1 cellular context compared by ENCODE assay signal in the genomic region with DNA sequence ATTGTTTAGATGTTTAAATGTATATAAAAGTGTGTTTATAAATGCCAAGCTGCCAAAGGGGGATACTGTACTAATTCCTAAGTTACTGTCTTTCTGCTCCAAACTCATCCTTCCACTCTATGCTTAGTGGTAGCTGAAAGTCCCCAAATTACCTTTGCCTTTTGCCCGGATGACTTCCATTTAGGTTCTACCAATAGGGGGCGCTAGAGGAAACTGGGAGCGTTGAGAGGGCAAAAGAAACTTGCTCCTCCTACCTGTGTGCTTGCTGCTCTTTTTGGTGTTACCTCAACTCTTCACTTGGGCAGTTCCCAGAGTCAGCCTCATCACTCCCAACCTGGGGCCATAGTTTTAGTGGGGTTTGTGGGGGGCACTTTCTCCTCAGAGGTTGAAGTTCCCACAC.
TF ChIP-seq lines count a peak whose summit lies in the region.

No MANE protein-coding gene starts in this region.

TF ChIP-seq in K562, 482 proteins besides CTCF, POLR2A, EP300 and RAD21:
- TF ChIP-seq CXXC5 (CRISPR knock-in tag; IDR thresholded peaks at IDR 0.05): peak; percentile 21; the same call in 1 of the 2 replicates
- TF ChIP-seq SMAD4 (CRISPR knock-in tag; conservative IDR thresholded peaks at IDR 0.05): 0 out of 2 replicates have a peak, but pooled peaks have one; percentile 15
- no peak for TF ChIP-seq ESRRB (CRISPR knock-in tag; IDR thresholded peaks at IDR 0.05; ENCODE audit: borderline replicate concordance)
- TF ChIP-seq, protein P1, sequence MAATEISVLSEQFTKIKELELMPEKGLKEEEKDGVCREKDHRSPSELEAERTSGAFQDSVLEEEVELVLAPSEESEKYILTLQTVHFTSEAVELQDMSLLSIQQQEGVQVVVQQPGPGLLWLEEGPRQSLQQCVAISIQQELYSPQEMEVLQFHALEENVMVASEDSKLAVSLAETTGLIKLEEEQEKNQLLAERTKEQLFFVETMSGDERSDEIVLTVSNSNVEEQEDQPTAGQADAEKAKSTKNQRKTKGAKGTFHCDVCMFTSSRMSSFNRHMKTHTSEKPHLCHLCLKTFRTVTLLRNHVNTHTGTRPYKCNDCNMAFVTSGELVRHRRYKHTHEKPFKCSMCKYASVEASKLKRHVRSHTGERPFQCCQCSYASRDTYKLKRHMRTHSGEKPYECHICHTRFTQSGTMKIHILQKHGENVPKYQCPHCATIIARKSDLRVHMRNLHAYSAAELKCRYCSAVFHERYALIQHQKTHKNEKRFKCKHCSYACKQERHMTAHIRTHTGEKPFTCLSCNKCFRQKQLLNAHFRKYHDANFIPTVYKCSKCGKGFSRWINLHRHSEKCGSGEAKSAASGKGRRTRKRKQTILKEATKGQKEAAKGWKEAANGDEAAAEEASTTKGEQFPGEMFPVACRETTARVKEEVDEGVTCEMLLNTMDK (IDR thresholded peaks at IDR 0.05; ENCODE audit: borderline replicate concordance, insufficient read depth, low read depth, low read length, poor library complexity, severe bottlenecking): peak; percentile 69
- no peak for TF ChIP-seq ETV5 (CRISPR knock-in tag; IDR thresholded peaks at IDR 0.05; ENCODE audit: low read depth)
- peak in 1 of 2 experiments; percentile 40; a peak in 1 of 4 replicates for TF ChIP-seq MAZ (CRISPR knock-in tag; conservative IDR thresholded peaks at IDR 0.05 in 1 of 2, IDR thresholded peaks at IDR 0.05 in 1 of 2)
